In genomic region chr4:60133414-60133813, GRCh38 we compare ENCODE assay signal across 24 cellular contexts.
DNase-seq lines count a peak whose midpoint lies in the region.
"Had no signal": no experiment of that assay in that cellular context is flagged by ENCODE, and none has a peak within 500 bp of the region (broad histone marks: within the 10 kb centered on the region; RNA-seq: fewer than 3 reads in every experiment).

No MANE protein-coding gene starts in this region.

- no peak overlapping the region for H3K4me2 ChIP-seq in Karpas-422 (ENCODE audit: low read depth, low read length, poor library complexity, severe bottlenecking)

- no peaks in the 10 kb centered on the region for H3K9me2 ChIP-seq in Karpas-422 (replicated peaks; ENCODE audit: insufficient read depth, low read length)

- no peaks in the 10 kb centered on the region for H3K27me3 ChIP-seq in Karpas-422 (ENCODE audit: low read length)
- H3K27me3 ChIP-seq: heart left ventricle, testis had no signal

- H3K9ac ChIP-seq in Karpas-422 (ENCODE audit: low read length) = no peak overlapping the region
- H3K9ac ChIP-seq: GM23248 had no signal

- H3K9me3 ChIP-seq in Karpas-422 (ENCODE audit: low read length) = peaks cover 21% of the 10 kb centered on the region; the same call in 1 of the 2 replicates
- H3K9me3 ChIP-seq: lower lobe of right lung, psoas muscle, testis had no signal

- no peak overlapping the region for H3K4me3 ChIP-seq in Karpas-422 (ENCODE audit: low read length)
- H3K4me3 ChIP-seq: GM23248, heart left ventricle, lower lobe of right lung, psoas muscle, SK-N-MC, skin epidermis, testis had no signal

- no peak overlapping the region for H2AFZ ChIP-seq in Karpas-422 (ENCODE audit: low read length)
- H2AFZ ChIP-seq: GM23248 had no signal

- H3K4me1 ChIP-seq in Karpas-422 (ENCODE audit: low read length) = no peaks in the 10 kb centered on the region
- H3K4me1 ChIP-seq: heart left ventricle, lower lobe of right lung, psoas muscle, testis had no signal

- no peaks in the 10 kb centered on the region for H4K20me1 ChIP-seq in Karpas-422 (ENCODE audit: insufficient read depth, low read depth, low read length)

- DNase-seq in HT1080 (ENCODE audit: low read depth) (peak; percentile 65), amniotic stem cell (lab: John Stamatoyannopoulos, UW) (peak; percentile 14), fibroblast of the conjunctiva (ENCODE audit: low read depth) (peak; percentile 16), stromal cell of bone marrow (ENCODE audit: low read depth) (peak; percentile 6), Kasumi-1 (lab: John Stamatoyannopoulos, UW) (no peak), Karpas-422 (no peak), kidney glomerular epithelial cell (lab: John Stamatoyannopoulos, UW) (no peak)
- DNase-seq: activated CD4-positive, alpha-beta T cell treated with anti-CD3 and anti-CD28 coated beads, Interleukin-2, amount 10 ng/mL, durations not matched to agents 24 days and 14 days; activated CD8-positive, alpha-beta memory T cell treated with anti-CD3 and anti-CD28 coated beads, Interleukin-2, amount 10 ng/mL, durations not matched to agents 7 days and 5 days; activated naive CD4-positive, alpha-beta T cell treated with anti-CD3 and anti-CD28 coated beads, Interleukin-2, amount 50 U/mL, for 16 hours; AML-193; DMS79 treated with DMSO at 0.1 percent for 48 hours; endodermal cell; GM23248; heart left ventricle; lower lobe of right lung; NCI-H1417 treated with DMSO at 0.1 percent for 48 hours; NCI-H524; psoas muscle; stimulated activated CD4-positive, alpha-beta T cell treated with anti-CD3 and anti-CD28 coated beads, Interleukin-2, amount 100 ng/mL, for 24 hours; T-helper 17 cell; testis had no signal

- H3K36me3 ChIP-seq in Karpas-422 (ENCODE audit: insufficient read depth, low read length) = no peaks in the 10 kb centered on the region
- H3K36me3 ChIP-seq: heart left ventricle, lower lobe of right lung had no signal

- H3K79me2 ChIP-seq in Karpas-422 (ENCODE audit: low read length) = no peaks in the 10 kb centered on the region

- H3K27ac ChIP-seq in Karpas-422 (ENCODE audit: low read length) = no peak overlapping the region
- H3K27ac ChIP-seq: GM23248, heart left ventricle, lower lobe of right lung, psoas muscle, SK-N-MC, skin epidermis, testis had no signal

Comparison
In these comparisons a context has a peak if more than half of its experiments do, and no peak if none do; other contexts are left out.
1. DNase-seq: peak in HT1080 (single experiment), amniotic stem cell (single experiment), fibroblast of the conjunctiva (single experiment) and stromal cell of bone marrow (single experiment); none in Kasumi-1 (0 of 2), Karpas-422 (single experiment) and kidney glomerular epithelial cell (single experiment).